Comparison of ENCODE assay signal across 19 cellular contexts in the genomic region with DNA sequence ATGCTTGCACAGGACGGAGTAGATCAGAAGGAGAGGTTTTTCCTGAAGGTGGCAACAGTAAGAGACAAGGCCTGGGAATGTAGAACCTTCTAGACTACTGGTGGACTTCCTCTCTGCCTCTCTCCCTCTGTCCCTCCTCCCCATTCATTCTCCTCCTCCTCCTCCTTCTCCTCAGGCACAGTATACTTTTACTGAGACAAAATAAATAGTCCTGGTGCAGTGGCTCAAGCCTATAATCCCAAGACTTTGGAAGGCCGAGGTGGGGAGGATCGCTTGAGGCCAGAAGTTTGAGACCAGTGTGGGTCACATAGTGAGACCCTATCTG.
"Had no signal": no experiment of that assay in that cellular context is flagged by ENCODE, and none has a peak within 500 bp of the region (broad histone marks: within the 10 kb centered on the region; RNA-seq: fewer than 3 reads in every experiment).

No MANE protein-coding gene starts in this region.

- H3K27me3 Mint-ChIP-seq: activated CD4-positive, alpha-beta memory T cell treated with anti-CD3 and anti-CD28 coated beads, Interleukin-2, amount 10 ng/mL, durations not matched to agents 7 days and 5 days; activated CD4-positive, alpha-beta T cell treated with anti-CD3 and anti-CD28 coated beads for 36 hours; activated T-cell treated with anti-CD3 and anti-CD28 coated beads, Interleukin-2, amount 50 U/mL, for 24 hours; naive thymus-derived CD8-positive, alpha-beta T cell; T-helper 17 cell had no signal

- H3K36me3 ChIP-seq: esophagus squamous epithelium, left lung, vagina had no signal

- H3K9me3 Mint-ChIP-seq: activated CD4-positive, alpha-beta memory T cell treated with anti-CD3 and anti-CD28 coated beads, Interleukin-2, amount 10 ng/mL, durations not matched to agents 7 days and 5 days; activated T-cell treated with anti-CD3 and anti-CD28 coated beads, Interleukin-2, amount 50 U/mL, for 24 hours had no signal

- ATAC-seq: activated CD4-positive, alpha-beta T cell treated with anti-CD3 and anti-CD28 coated beads for 36 hours; left lung; naive thymus-derived CD8-positive, alpha-beta T cell; T-helper 17 cell had no signal

- H3K27ac ChIP-seq: esophagus squamous epithelium, left lung, vagina, WERI-Rb-1 had no signal

- H3K4me3 ChIP-seq: esophagus squamous epithelium, left lung, mucosa of descending colon, vagina had no signal

- FAIRE-seq: astrocyte, colon, kidney had no signal

- DNase-seq: activated CD4-positive, alpha-beta memory T cell treated with anti-CD3 and anti-CD28 coated beads, Interleukin-2, amount 10 ng/mL, durations not matched to agents 7 days and 5 days; activated CD4-positive, alpha-beta T cell treated with anti-CD3 and anti-CD28 coated beads for 36 hours; activated effector memory CD4-positive, alpha-beta T cell treated with Interleukin-2 at 50 U/mL for 16 hours; activated naive CD4-positive, alpha-beta T cell treated with anti-CD3 and anti-CD28 coated beads, Interleukin-2, amount 50 U/mL, for 16 hours; activated T-cell treated with anti-CD3 and anti-CD28 coated beads, Interleukin-2, amount 50 U/mL, for 24 hours; esophagus squamous epithelium; hypothalamus; kidney; left lung; mammary epithelial cell; naive thymus-derived CD8-positive, alpha-beta T cell; nucleus accumbens; posterior cingulate gyrus; T-helper 17 cell; WERI-Rb-1 had no signal

- H3K27me3 ChIP-seq: esophagus squamous epithelium, left lung, vagina had no signal

- H3K9me3 ChIP-seq: esophagus squamous epithelium, left lung, mucosa of descending colon, vagina had no signal

- H3K27ac Mint-ChIP-seq: activated CD4-positive, alpha-beta memory T cell treated with anti-CD3 and anti-CD28 coated beads, Interleukin-2, amount 10 ng/mL, durations not matched to agents 7 days and 5 days; activated CD4-positive, alpha-beta T cell treated with anti-CD3 and anti-CD28 coated beads for 36 hours; activated T-cell treated with anti-CD3 and anti-CD28 coated beads, Interleukin-2, amount 50 U/mL, for 24 hours; T-helper 17 cell had no signal

- H3K4me3 Mint-ChIP-seq: activated CD4-positive, alpha-beta memory T cell treated with anti-CD3 and anti-CD28 coated beads, Interleukin-2, amount 10 ng/mL, durations not matched to agents 7 days and 5 days; activated CD4-positive, alpha-beta T cell treated with anti-CD3 and anti-CD28 coated beads for 36 hours; activated T-cell treated with anti-CD3 and anti-CD28 coated beads, Interleukin-2, amount 50 U/mL, for 24 hours; naive thymus-derived CD8-positive, alpha-beta T cell; T-helper 17 cell had no signal
